11 cellular contexts compared by ENCODE assay signal in the genomic region with DNA sequence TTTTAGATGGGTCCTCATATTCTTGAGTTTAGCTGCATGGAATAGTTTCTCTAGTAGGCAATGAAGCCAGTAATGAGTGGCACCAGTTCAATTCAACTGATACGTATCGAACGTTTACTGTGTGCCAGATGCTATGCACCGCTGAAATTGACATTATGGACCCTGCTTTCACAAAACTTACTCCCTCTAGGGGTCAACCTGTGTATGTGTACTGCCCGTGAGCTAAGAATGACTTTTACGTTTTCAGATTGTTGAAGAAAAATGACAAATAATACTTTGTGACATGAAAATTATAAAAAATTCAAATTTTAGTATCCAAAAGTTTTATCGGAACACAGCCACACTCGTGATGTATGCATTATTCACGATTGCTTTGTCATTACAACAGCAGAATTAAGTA.
A peak's percentile ranks its signal among the peaks of the same experiment; 100 is the strongest.
DNase-seq lines count a peak whose midpoint lies in the region; ATAC-seq and TF ChIP-seq lines count a peak whose summit lies in the region.
"Had no signal": no experiment of that assay in that cellular context is flagged by ENCODE, and none has a peak within 500 bp of the region (broad histone marks: within the 10 kb centered on the region; RNA-seq: fewer than 3 reads in every experiment).

No MANE protein-coding gene starts in this region.

- H3K27me3 ChIP-seq in GM23248 (replicated peaks; ENCODE audit: insufficient read depth) (no peaks in the 10 kb centered on the region), hepatocyte (no peaks in the 10 kb centered on the region)

- H3K36me3 ChIP-seq in GM23248 (ENCODE audit: low read depth) (no peaks in the 10 kb centered on the region), hepatocyte (replicated peaks; ENCODE audit: insufficient read depth, low read depth) (no peaks in the 10 kb centered on the region)

- 92 to 93% methylated on average over 9 of the region's 9 CpGs for WGBS in GM23248 (ENCODE audit: low coverage in 1 of 2, low lambda C conversion rate in 2 of 2, missing lambda C conversion rate in 2 of 2), 2 experiments
- whole genome bisulfite sequencing in hepatocyte (ENCODE audit: low lambda C conversion rate, missing lambda C conversion rate): 90% methylated on average over 9 of the region's 9 CpGs

- H3K79me2 ChIP-seq in GM23248 (ENCODE audit: insufficient read depth) (peaks cover 16% of the 10 kb centered on the region), hepatocyte (peaks cover 5% of the 10 kb centered on the region)

- no peak for ATAC-seq in HG03469 (IDR thresholded peaks at IDR 0.05; ENCODE audit: unreplicated experiment)

- no peaks in the 10 kb centered on the region for H4K20me1 ChIP-seq in GM23248 (ENCODE audit: insufficient read depth)
- no peaks in the 10 kb centered on the region for H4K20me1 ChIP-seq in hepatocyte (ENCODE audit: insufficient read depth, poor library complexity, severe bottlenecking)

- peaks cover 18% of the 10 kb centered on the region; the same call in 1 of the 2 replicates for H3F3A ChIP-seq in GM23248 (ENCODE audit: insufficient read depth)

- H3K4me1 ChIP-seq in GM23248 (ENCODE audit: insufficient read depth) (peaks cover 15% of the 10 kb centered on the region), hepatocyte (ENCODE audit: insufficient read depth) (peaks cover 7% of the 10 kb centered on the region)

- H3K9me2 ChIP-seq in GM23248 (ENCODE audit: insufficient read depth): no peaks in the 10 kb centered on the region
- no peaks in the 10 kb centered on the region for H3K9me2 ChIP-seq in hepatocyte (replicated peaks; ENCODE audit: insufficient read depth)

- peak; percentile 43 for TF ChIP-seq CTCF in AG09309 (IDR thresholded peaks at IDR 0.05; ENCODE audit: control insufficient read depth, insufficient read depth, low read depth, low read length, missing control alignments)
- peak; percentile 19 for TF ChIP-seq CTCF in hepatocyte (IDR thresholded peaks at IDR 0.05; ENCODE audit: poor library complexity)

- no peak overlapping the region for H2AFZ ChIP-seq in GM23248
- H2AFZ ChIP-seq in hepatocyte: no peak overlapping the region

- H3K4me3 ChIP-seq in AG09309 (ENCODE audit: control insufficient read depth, low read depth, low read length) (no peak overlapping the region), GM23248 (no peak overlapping the region), hepatocyte (no peak overlapping the region)
- H3K4me3 ChIP-seq: lung had no signal

- H3K9me3 ChIP-seq in GM23248 (ENCODE audit: low read depth) (no peaks in the 10 kb centered on the region), hepatocyte (ENCODE audit: low read depth) (no peaks in the 10 kb centered on the region)

- in situ Hi-C loops in GM23248 (cut with MboI): no loop called here

- H3K27ac ChIP-seq in GM23248 (no peak overlapping the region), hepatocyte (no peak overlapping the region)

- no peak for DNase-seq in AG09309 (ENCODE audit: low read depth)
- DNase-seq in GM23248: peak; percentile 22
- DNase-seq in SK-N-DZ (ENCODE audit: low spot score): peak; percentile 45
- DNase-seq in hepatocyte (ENCODE audit: low spot score): no peak
- no peak for DNase-seq in amniotic stem cell (lab: John Stamatoyannopoulos, UW)
- no peak for DNase-seq in HuH-7.5 (ENCODE audit: low spot score)
- DNase-seq in C1 segment of cervical spinal cord (lab: John Stamatoyannopoulos, UW): no peak
- DNase-seq: activated CD8-positive, alpha-beta memory T cell treated with anti-CD3 and anti-CD28 coated beads, Interleukin-2, amount 50 U/mL, for 4 hours; substantia nigra had no signal

- H3K4me2 ChIP-seq in GM23248 (ENCODE audit: unreplicated experiment) (no peak overlapping the region), hepatocyte (no peak overlapping the region)

- no peak overlapping the region for H3K9ac ChIP-seq in GM23248

Comparison
In these comparisons a context has a peak if more than half of its experiments do, and no peak if none do; other contexts are left out.
1. DNase-seq: peak in GM23248 (single experiment) and SK-N-DZ (single experiment); none in AG09309 (single experiment), hepatocyte (single experiment), amniotic stem cell (single experiment), HuH-7.5 (single experiment) and C1 segment of cervical spinal cord (0 of 14).